In genomic region chr12:1795785-1796514, GRCh38 we compare ENCODE assay signal across 1 cellular context.
TF ChIP-seq lines count a peak whose summit lies in the region.

No MANE protein-coding gene starts in this region.

TF ChIP-seq in WTC11, 78 proteins besides CTCF, POLR2A, EP300 and RAD21 (continued from another document):
- TF ChIP-seq TEAD1 (CRISPR knock-in tag; IDR thresholded peaks at IDR 0.05) = 0 out of 2 replicates have a peak, but pooled peaks have one; percentile 29
- TF ChIP-seq NFYB (CRISPR knock-in tag; conservative IDR thresholded peaks at IDR 0.05; ENCODE audit: low read depth) = no peak
- peak; percentile 78 for TF ChIP-seq ETV6 (CRISPR knock-in tag; IDR thresholded peaks at IDR 0.05)
- TF ChIP-seq E2F1 (CRISPR knock-in tag; IDR thresholded peaks at IDR 0.05) = no peak
- no peak for TF ChIP-seq ERG (CRISPR knock-in tag; IDR thresholded peaks at IDR 0.05)
- TF ChIP-seq IRF1 (CRISPR knock-in tag; IDR thresholded peaks at IDR 0.05) = no peak
- TF ChIP-seq RELA (CRISPR knock-in tag; IDR thresholded peaks at IDR 0.05; ENCODE audit: borderline replicate concordance) = peak; percentile 9; the same call in 1 of the 2 replicates
- TF ChIP-seq PREB (CRISPR knock-in tag; IDR thresholded peaks at IDR 0.05; ENCODE audit: borderline replicate concordance) = no peak
- no peak for TF ChIP-seq NFATC4 (CRISPR knock-in tag; IDR thresholded peaks at IDR 0.05)
- no peak for TF ChIP-seq KAT7 (CRISPR knock-in tag; IDR thresholded peaks at IDR 0.05; ENCODE audit: borderline replicate concordance)
- peak; percentile 47 for TF ChIP-seq E2F5 (CRISPR knock-in tag; IDR thresholded peaks at IDR 0.05)
- peak; percentile 33; the same call in 1 of the 2 replicates for TF ChIP-seq HMGXB4 (CRISPR knock-in tag; IDR thresholded peaks at IDR 0.05)
- no peak for TF ChIP-seq IRF2 (CRISPR knock-in tag; IDR thresholded peaks at IDR 0.05; ENCODE audit: borderline replicate concordance, low read depth)
- no peak for TF ChIP-seq ZNF219 (CRISPR knock-in tag; IDR thresholded peaks at IDR 0.05; ENCODE audit: borderline replicate concordance)
- TF ChIP-seq ATF6 (CRISPR knock-in tag; IDR thresholded peaks at IDR 0.05) = no peak
- TF ChIP-seq MAX (CRISPR knock-in tag; IDR thresholded peaks at IDR 0.05) = no peak
- no peak for TF ChIP-seq ATF1 (CRISPR knock-in tag; IDR thresholded peaks at IDR 0.05)
- no peak for TF ChIP-seq CREB1 (CRISPR knock-in tag; IDR thresholded peaks at IDR 0.05)
- TF ChIP-seq PRRX2 (CRISPR knock-in tag; IDR thresholded peaks at IDR 0.05) = no peak; the same call in 1 of the 2 replicates
- no peak for TF ChIP-seq OVOL2 (CRISPR knock-in tag; IDR thresholded peaks at IDR 0.05; ENCODE audit: borderline replicate concordance)
- TF ChIP-seq ESRRA (CRISPR knock-in tag; IDR thresholded peaks at IDR 0.05; ENCODE audit: borderline replicate concordance) = no peak
- no peak for TF ChIP-seq ZNF532 (CRISPR knock-in tag; IDR thresholded peaks at IDR 0.05; ENCODE audit: borderline replicate concordance)
- peak; percentile 76; the same call in 1 of the 2 replicates for TF ChIP-seq FOXP1 (CRISPR knock-in tag; IDR thresholded peaks at IDR 0.05; ENCODE audit: borderline replicate concordance)
TF ChIP-seq in WTC11: peak in this region for 9.
